In genomic region chr20:1807394-1807793, GRCh38 we compare ENCODE assay signal across 13 cellular contexts.
A peak's percentile ranks its signal among the peaks of the same experiment; 100 is the strongest.
DNase-seq lines count a peak whose midpoint lies in the region; ATAC-seq and TF ChIP-seq lines count a peak whose summit lies in the region.
"Had no signal": no experiment of that assay in that cellular context is flagged by ENCODE, and none has a peak within 500 bp of the region (broad histone marks: within the 10 kb centered on the region; RNA-seq: fewer than 3 reads in every experiment).

No MANE protein-coding gene starts in this region.

- dilution Hi-C loops in mammary epithelial cell (cut with HindIII; ENCODE audit: low sequenced_read_pairs) = no loop called here

- ATAC-seq in body of pancreas = no peak
- no peak for ATAC-seq in HG03457 (IDR thresholded peaks at IDR 0.05; ENCODE audit: unreplicated experiment)
- ATAC-seq: CD8-positive, alpha-beta T cell had no signal

- no peaks in the 10 kb centered on the region for H4K20me1 ChIP-seq in mammary epithelial cell (ENCODE audit: insufficient read depth, low read length)

- H3K27me3 ChIP-seq in mammary epithelial cell (ENCODE audit: insufficient read depth, low read length) (no peaks in the 10 kb centered on the region), vagina (no peaks in the 10 kb centered on the region), MG63 (no peaks in the 10 kb centered on the region), body of pancreas (no peaks in the 10 kb centered on the region)

- no peak overlapping the region for H3K27ac ChIP-seq in mammary epithelial cell (ENCODE audit: insufficient read depth, low read depth, low read length)
- H3K27ac ChIP-seq in vagina = no peak overlapping the region
- no peak overlapping the region for H3K27ac ChIP-seq in body of pancreas

- BruUV-seq in mammary epithelial cell (replicated peaks; lab: Mats Ljungman, UMichigan) = no TSS peak

- TF ChIP-seq POLR2A in vagina (IDR thresholded peaks at IDR 0.05) (no peak), body of pancreas (IDR thresholded peaks at IDR 0.05) (no peak)

- no peak overlapping the region for H3K9ac ChIP-seq in mammary epithelial cell (ENCODE audit: insufficient read depth, low read length)

- in situ Hi-C loops in mammary epithelial cell (cut with MboI; ENCODE audit: low sequenced_read_pairs in 2 of 2) = no loop called here

- H3K9me3 ChIP-seq in mammary epithelial cell (replicated peaks; ENCODE audit: insufficient read depth, low read length) = no peaks in the 10 kb centered on the region
- H3K9me3 ChIP-seq in vagina = no peaks in the 10 kb centered on the region
- H3K9me3 ChIP-seq in MG63 = no peaks in the 10 kb centered on the region
- no peaks in the 10 kb centered on the region for H3K9me3 ChIP-seq in body of pancreas

- peak overlapping the region; percentile 2 for H2AFZ ChIP-seq in mammary epithelial cell (ENCODE audit: low read depth, low read length)

- H3K4me3 ChIP-seq in mammary epithelial cell (replicated peaks in 1 of 3; ENCODE audit: insufficient read depth in 1 of 3, low read depth in 2 of 3, low read length in 3 of 3) = no peak overlapping the region
- H3K4me3 ChIP-seq in vagina = no peak overlapping the region
- H3K4me3 ChIP-seq in MG63 = no peak overlapping the region
- no peak overlapping the region for H3K4me3 ChIP-seq in body of pancreas

- TF ChIP-seq CTCF in mammary epithelial cell (conservative IDR thresholded peaks at IDR 0.05 in 1 of 2, IDR thresholded peaks at IDR 0.05 in 1 of 2; ENCODE audit: extremely low read depth in 1 of 2, insufficient read depth in 1 of 2, low read depth in 1 of 2, low read length in 2 of 2) (no peak), vagina (IDR thresholded peaks at IDR 0.05) (no peak), body of pancreas (IDR thresholded peaks at IDR 0.05) (no peak)

- peak; percentile 35 for DNase-seq in NCI-H69 (lab: John Stamatoyannopoulos, UW)
- DNase-seq in mammary epithelial cell = no peak
- peak; percentile 52 for DNase-seq in islet precursor cell
- DNase-seq in vagina (ENCODE audit: extremely low spot score in 2 of 2) = peak; percentile 62 to 77
- DNase-seq in MG63 = no peak
- no peak for DNase-seq in body of pancreas
- DNase-seq: CD8-positive, alpha-beta T cell; DMS79 treated with DMSO at 0.1 percent for 48 hours; H9; Kasumi-1; NCI-H187 treated with DMSO at 0.1 percent for 48 hours; OCI-M1 had no signal

- H3K4me1 ChIP-seq in mammary epithelial cell (ENCODE audit: insufficient read depth, low read length) = peaks cover 81% of the 10 kb centered on the region
- H3K4me1 ChIP-seq in vagina = peaks cover 53% of the 10 kb centered on the region
- peaks cover 33% of the 10 kb centered on the region for H3K4me1 ChIP-seq in body of pancreas

- intact Hi-C loops in mammary epithelial cell (cut with micrococcal nuclease) = no loop called here
- intact Hi-C loops in vagina (cut with DNase I) = no loop called here
- intact Hi-C loops in body of pancreas (cut with DNase I) = no loop called here

- H3K4me2 ChIP-seq in mammary epithelial cell (ENCODE audit: insufficient read depth, low read depth, low read length) = no peak overlapping the region

- H3K36me3 ChIP-seq in mammary epithelial cell (ENCODE audit: insufficient read depth, low read length) (no peaks in the 10 kb centered on the region), vagina (no peaks in the 10 kb centered on the region), MG63 (no peaks in the 10 kb centered on the region), body of pancreas (replicated peaks in 1 of 2; ENCODE audit: insufficient read depth in 1 of 2, low read depth in 2 of 2) (no peaks in the 10 kb centered on the region)

- CTCF ChIA-PET in mammary epithelial cell (lab: Charles Lee; ENCODE audit: low non-redundant PET) = no interaction called here

- 27% methylated on average over 5 of the region's 7 CpGs for WGBS in mammary epithelial cell (ENCODE audit: low coverage, missing lambda C conversion rate)
- 41 to 53% methylated on average over 7 of the region's 7 CpGs for WGBS in body of pancreas, 2 donors

- H3K79me2 ChIP-seq in mammary epithelial cell (ENCODE audit: insufficient read depth, low read length) = no peaks in the 10 kb centered on the region

Comparison
In these comparisons a context has a peak if more than half of its experiments do, and no peak if none do; other contexts are left out.
1. DNase-seq: peak in NCI-H69 (single experiment), islet precursor cell (single experiment) and vagina (2 of 2); none in mammary epithelial cell (single experiment), MG63 (single experiment) and body of pancreas (0 of 4).